1 cellular context compared by ENCODE assay signal in genomic region chr1:235128453-235129328, GRCh38.
TF ChIP-seq lines count a peak whose summit lies in the region.

Gene TOMM20, minus strand, starts transcription at chr1:235128837. Its CDS starts 122 bp downstream, at chr1:235128715.

TF ChIP-seq in K562, 482 proteins besides CTCF, POLR2A, EP300 and RAD21 (continued from another document and continues in another):
- TF ChIP-seq E2F4 (CRISPR knock-in tag; IDR thresholded peaks at IDR 0.05; ENCODE audit: low read depth) (peak; percentile 57; the same call in 1 of the 2 replicates), XRCC3 (IDR thresholded peaks at IDR 0.05) (no peak), JUNB (CRISPR knock-in tag; conservative IDR thresholded peaks at IDR 0.05) (no peak), CEBPB (tag; IDR thresholded peaks at IDR 0.05) (no peak), ATF6 (CRISPR knock-in tag; IDR thresholded peaks at IDR 0.05) (0 out of 2 replicates have a peak, but pooled peaks have one; percentile 62), PML (IDR thresholded peaks at IDR 0.05; ENCODE audit: low read length) (peak; percentile 83), ZBTB11 (CRISPR knock-in tag; IDR thresholded peaks at IDR 0.05) (peak in 2 of 3 experiments; percentile 81 to 96; a peak in 4 of 6 replicates), RCOR1 (IDR thresholded peaks at IDR 0.05; ENCODE audit: borderline replicate concordance in 1 of 2, low read depth in 2 of 2, low read length in 2 of 2) (0 out of 4 replicates have a peak, but pooled peaks of 1 of the 2 experiments have one; percentile 4), ZBTB12 (CRISPR knock-in tag; IDR thresholded peaks at IDR 0.05) (peak; percentile 73), NR3C1 (CRISPR knock-in tag; IDR thresholded peaks at IDR 0.05) (peak; percentile 63; the same call in 1 of the 2 replicates), ZKSCAN3 (CRISPR knock-in tag; IDR thresholded peaks at IDR 0.05) (no peak), CREM (IDR thresholded peaks at IDR 0.05; ENCODE audit: low read depth) (peak; percentile 95), DIDO1 (tag; IDR thresholded peaks at IDR 0.05; ENCODE audit: low read depth) (peak; percentile 82), TOE1 (IDR thresholded peaks at IDR 0.05; ENCODE audit: borderline replicate concordance) (peak; percentile 98), TOE1 (CRISPR knock-in tag; IDR thresholded peaks at IDR 0.05; ENCODE audit: borderline replicate concordance, low read depth) (peak; percentile 84), MNT (conservative IDR thresholded peaks at IDR 0.05) (peak; percentile 93 to 97), POLR2B (IDR thresholded peaks at IDR 0.05; ENCODE audit: low read depth, partially characterized antibody) (peak; percentile 96), CBX1 (IDR thresholded peaks at IDR 0.05; ENCODE audit: low read depth) (peak; percentile 91), ZNF444 (CRISPR knock-in tag; IDR thresholded peaks at IDR 0.05) (no peak), U2AF1 (optimal IDR thresholded peaks at IDR 0.05; ENCODE audit: low read depth, low read length) (peak; percentile 76), NKRF (IDR thresholded peaks at IDR 0.05; ENCODE audit: borderline replicate concordance) (peak; percentile 79; the same call in 1 of the 2 replicates), MGA (IDR thresholded peaks at IDR 0.05) (peak; percentile 98), FOXK1 (CRISPR knock-in tag; IDR thresholded peaks at IDR 0.05; ENCODE audit: borderline replicate concordance) (peak; percentile 80), BCOR (IDR thresholded peaks at IDR 0.05) (peak; percentile 27; the same call in 1 of the 2 replicates), ZBTB17 (CRISPR knock-in tag; IDR thresholded peaks at IDR 0.05) (peak; percentile 72), NCOA4 (IDR thresholded peaks at IDR 0.05; ENCODE audit: partially characterized antibody) (no peak), PRMT5 (CRISPR knock-in tag; IDR thresholded peaks at IDR 0.05) (0 out of 2 replicates have a peak, but pooled peaks have one; percentile 80), ESRRA (IDR thresholded peaks at IDR 0.05; ENCODE audit: borderline replicate concordance, low read depth) (peak; percentile 83; the same call in 1 of the 2 replicates), ZBTB43 (CRISPR knock-in tag; IDR thresholded peaks at IDR 0.05) (peak; percentile 91)
